Comparison of ENCODE assay signal across 31 cellular contexts in genomic region chr6:1402369-1402768, GRCh38. TPM values are rescaled to one million over a fixed set of nuclear protein-coding genes. Genes with fewer than 3 reads are reported as not detected.
"Had no signal": no experiment of that assay in that cellular context is flagged by ENCODE, and none has a peak within 500 bp of the region (broad histone marks: within the 10 kb centered on the region; RNA-seq: fewer than 3 reads in every experiment).

No MANE protein-coding gene starts in this region.

- H3K9me3 ChIP-seq: adrenal gland, ascending aorta had no signal

- H3K36me3 ChIP-seq: adrenal gland, ascending aorta, breast epithelium, cardiac muscle cell had no signal

- H3K4me3 ChIP-seq: adrenal gland, ascending aorta, breast epithelium, cardiac muscle cell, coronary artery, dorsolateral prefrontal cortex had no signal

- FAIRE-seq: frontal cortex had no signal

- DNase-seq: activated CD4-positive, alpha-beta memory T cell treated with anti-CD3 and anti-CD28 coated beads for 36 hours; activated CD4-positive, alpha-beta T cell treated with anti-CD3 and anti-CD28 coated beads for 36 hours; activated CD4-positive, alpha-beta T cell treated with anti-CD3 and anti-CD28 coated beads, Interleukin-2, amount 10 ng/mL, durations not matched to agents 24 days and 14 days; activated CD4-positive, CD25-positive, alpha-beta regulatory T cell; activated CD4-positive, CD25-positive, alpha-beta regulatory T cell treated with anti-CD3 and anti-CD28 coated beads, Interleukin-2, amount 50 U/mL, for 72 hours; activated CD8-positive, alpha-beta memory T cell treated with anti-CD3 and anti-CD28 coated beads, Interleukin-2, amount 10 ng/mL, durations not matched to agents 7 days and 5 days; activated CD8-positive, alpha-beta memory T cell treated with anti-CD3 and anti-CD28 coated beads, Interleukin-2, amount 50 U/mL, for 4 hours; activated CD8-positive, alpha-beta T cell treated with anti-CD3 and anti-CD28 coated beads, Interleukin-2, amount 10 ng/mL, durations not matched to agents 7 days and 5 days; activated effector memory CD4-positive, alpha-beta T cell treated with anti-CD3 and anti-CD28 coated beads, Interleukin-2, amount 50 U/mL, for 16 hours; activated naive CD4-positive, alpha-beta T cell treated with anti-CD3 and anti-CD28 coated beads for 36 hours; activated naive CD8-positive, alpha-beta T cell treated with anti-CD3 and anti-CD28 coated beads for 36 hours; activated naive CD8-positive, alpha-beta T cell treated with anti-CD3 and anti-CD28 coated beads, Interleukin-2, amount 50 U/mL, for 24 hours; activated T-cell treated with anti-CD3 and anti-CD28 coated beads, Interleukin-2, amount 50 U/mL, for 1 hour; activated T-cell treated with anti-CD3 and anti-CD28 coated beads, Interleukin-2, amount 50 U/mL, for 48 hours; adrenal gland; dorsolateral prefrontal cortex; effector memory CD4-positive, alpha-beta T cell; endodermal cell; foreskin fibroblast; T-helper 2 cell had no signal

- H3K4me1 ChIP-seq: adrenal gland, ascending aorta, breast epithelium had no signal

- H3K27me3 ChIP-seq: ascending aorta had no signal

- H3K27ac ChIP-seq: adrenal gland, ascending aorta, breast epithelium, cardiac muscle cell, coronary artery, dorsolateral prefrontal cortex had no signal

- ATAC-seq: activated CD4-positive, alpha-beta T cell treated with anti-CD3 and anti-CD28 coated beads for 36 hours; activated CD8-positive, alpha-beta memory T cell treated with anti-CD3 and anti-CD28 coated beads, Interleukin-2, amount 10 ng/mL, durations not matched to agents 7 days and 5 days; activated CD8-positive, alpha-beta T cell treated with anti-CD3 and anti-CD28 coated beads, Interleukin-2, amount 10 ng/mL, durations not matched to agents 7 days and 5 days; activated naive CD8-positive, alpha-beta T cell treated with anti-CD3 and anti-CD28 coated beads, Interleukin-2, amount 50 U/mL, for 24 hours; esophagus mucosa had no signal

RNA-seq across cellular contexts. Expression of gene FOXF2, which starts 13.0 kb away (rescaled TPM):
- total RNA-seq: activated CD4-positive, alpha-beta memory T cell treated with anti-CD3 and anti-CD28 coated beads for 36 hours; activated CD4-positive, alpha-beta T cell treated with anti-CD3 and anti-CD28 coated beads for 36 hours; activated CD4-positive, alpha-beta T cell treated with anti-CD3 and anti-CD28 coated beads, Interleukin-2, amount 10 ng/mL, durations not matched to agents 24 days and 14 days; activated CD8-positive, alpha-beta memory T cell treated with anti-CD3 and anti-CD28 coated beads for 36 hours; activated CD8-positive, alpha-beta memory T cell treated with anti-CD3 and anti-CD28 coated beads, Interleukin-2, amount 10 ng/mL, durations not matched to agents 7 days and 5 days; activated CD8-positive, alpha-beta T cell treated with anti-CD3 and anti-CD28 coated beads, Interleukin-2, amount 10 ng/mL, durations not matched to agents 7 days and 5 days; activated naive CD4-positive, alpha-beta T cell treated with anti-CD3 and anti-CD28 coated beads for 36 hours; activated naive CD8-positive, alpha-beta T cell treated with anti-CD3 and anti-CD28 coated beads for 36 hours; activated T-helper 1 cell treated with anti-CD3 and anti-CD28 coated beads, Interleukin-12 subunit alpha, Interleukin-12 subunit beta, Interleukin-2, Interleukin-4 antibody, amounts not matched to agents 30 ng/mL and 10 ng/mL and 1 ng/mL, durations not matched to agents 14 hours and 24 hours and 36 hours; activated T-helper 2 cell treated with anti-CD3 and anti-CD28 coated beads, Interferon-gamma antibody, Interleukin-2, Interleukin-4, amounts not matched to agents 10 μg/mL and 5 μg/mL and 100 μg/mL, durations not matched to agents 14 hours and 24 hours and 36 hours; epithelial cell of proximal tubule; T-helper 1 cell treated with Interleukin-12 subunit alpha and Interleukin-12 subunit beta and Interleukin-4 antibody, amounts not matched to agents 30 ng/mL and 1 ng/mL, for 36 hours had no signal
